In genomic region chr2:37156857-37157714, GRCh38 we compare ENCODE assay signal across 8 cellular contexts. TPM values are rescaled to one million over a fixed set of nuclear protein-coding genes. Genes with fewer than 3 reads are reported as not detected.
DNase-seq lines count a peak whose midpoint lies in the region; ATAC-seq and TF ChIP-seq lines count a peak whose summit lies in the region.

Gene EIF2AK2, minus strand, starts transcription at chr2:37156980. Its CDS starts 9,174 bp downstream, at chr2:37147806.

- H3K9me3 Mint-ChIP-seq in IgD-negative memory B cell, result no peaks in the 10 kb centered on the region

- H3K27ac Mint-ChIP-seq in IgD-negative memory B cell, result peak within 1 kb of the TSS; percentile 77 to 96 (median 91)

- peaks cover 24 to 41% (median 28%) of the 10 kb centered on the region in 3 donors for H3K4me1 Mint-ChIP-seq in IgD-negative memory B cell

- H3K4me3 ChIP-seq in epithelial cell of proximal tubule (ENCODE audit: low read depth, low read length), result peak within 1 kb of the TSS; percentile 83

- no peaks in the 10 kb centered on the region for H3K27me3 Mint-ChIP-seq in IgD-negative memory B cell

- H3K36me3 Mint-ChIP-seq in IgD-negative memory B cell, result peaks cover 6% of the 10 kb centered on the region

- TF ChIP-seq CTCF in epithelial cell of proximal tubule (conservative IDR thresholded peaks at IDR 0.05; ENCODE audit: low read depth, low read length), result no peak

- DNase-seq in DMS114 treated with DMSO at 0.1 percent for 48 hours (lab: John Stamatoyannopoulos, UW; ENCODE audit: unreplicated experiment) (peak; percentile 80), OCI-M1 (lab: John Stamatoyannopoulos, UW) (peak; percentile 86), activated T-cell treated with anti-CD3 and anti-CD28 coated beads for 4 hours (peak; percentile 71), epithelial cell of proximal tubule (ENCODE audit: low read depth) (no peak), mucosa of gallbladder (ENCODE audit: low spot score) (peak; percentile 82)
- DNase-seq in stimulated activated CD8-positive, alpha-beta memory T cell treated with anti-CD3 and anti-CD28 coated beads, Interleukin-4, amount 100 ng/mL, for 24 hours (ENCODE audit: low read depth), result peak; percentile 53

- peak; percentile 84 for ATAC-seq in GM21529 (IDR thresholded peaks at IDR 0.05; ENCODE audit: unreplicated experiment)

- H3K4me3 Mint-ChIP-seq in IgD-negative memory B cell, result peak within 1 kb of the TSS; percentile 82 to 97 (median 95)

RNA-seq across cellular contexts. Expression of gene EIF2AK2, which starts in this region (rescaled TPM):
- polyA plus RNA-seq in IgD-negative memory B cell, result 40.0 TPM
- total RNA-seq in epithelial cell of proximal tubule (16.1 and 16.7 TPM in 2 replicates), mucosa of gallbladder (28.7 TPM)
